ENCODE assay signal across 13 cellular contexts in the genomic region with DNA sequence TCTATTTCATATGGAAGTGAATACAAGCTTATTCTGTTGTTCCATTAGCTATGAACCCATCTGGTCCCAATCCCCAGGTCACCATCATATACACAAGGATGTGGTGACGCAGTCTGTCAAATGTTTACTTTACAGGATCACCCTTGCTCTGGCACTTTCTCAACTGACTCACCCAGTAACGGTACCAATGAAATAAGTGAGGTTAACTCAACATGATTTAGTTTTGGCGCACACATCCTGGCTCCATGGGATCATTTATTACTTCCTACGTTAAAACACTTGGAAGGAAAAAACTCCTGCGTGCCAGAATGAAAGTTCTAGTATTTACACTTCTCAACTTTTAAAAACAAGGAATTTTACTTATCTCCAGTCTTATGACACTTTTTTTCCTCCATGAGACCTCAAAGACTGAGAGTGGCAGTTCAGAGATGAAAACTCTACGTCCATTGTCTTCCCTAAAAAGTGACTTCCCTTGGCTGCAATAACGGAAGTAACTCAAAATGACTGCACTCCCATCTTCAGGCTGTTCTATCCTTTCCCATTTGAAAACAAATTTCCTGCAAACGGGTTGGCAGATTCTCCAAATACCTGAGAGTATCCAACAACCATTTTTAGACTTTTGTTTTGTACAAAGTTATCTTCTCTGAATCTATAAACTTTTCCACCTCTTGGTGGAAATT. TPM values are rescaled to one million over a fixed set of nuclear protein-coding genes. Genes with fewer than 3 reads are reported as not detected.
DNase-seq lines count a peak whose midpoint lies in the region; ATAC-seq and TF ChIP-seq lines count a peak whose summit lies in the region.
"Had no signal": no experiment of that assay in that cellular context is flagged by ENCODE, and none has a peak within 500 bp of the region (broad histone marks: within the 10 kb centered on the region; RNA-seq: fewer than 3 reads in every experiment).

No MANE protein-coding gene starts in this region.

- TF ChIP-seq CTCF in nephron progenitor cell (IDR thresholded peaks at IDR 0.05): no peak

- no peaks in the 10 kb centered on the region for H3K9me3 ChIP-seq in MG63
- H3K9me3 ChIP-seq: pancreas had no signal

- no peaks in the 10 kb centered on the region for H3K9me3 Mint-ChIP-seq in nephron progenitor cell

- DNase-seq in AG08396 (ENCODE audit: low spot score) (peak; percentile 85), MG63 (peak; percentile 84), dedifferentiated amniotic fluid mesenchymal stem cell (ENCODE audit: extremely low spot score) (peak; percentile 84), nephron progenitor cell (no peak), HK-2 (ENCODE audit: unreplicated experiment) (no peak), DMS79 treated with DMSO at 0.1 percent for 48 hours (lab: John Stamatoyannopoulos, UW) (no peak)
- DNase-seq: activated CD8-positive, alpha-beta T cell treated with anti-CD3 and anti-CD28 coated beads, Interleukin-2, amount 10 ng/mL, durations not matched to agents 7 days and 5 days; cerebellar nuclear complex; COR-L47; H7; pancreas had no signal

- H3K27ac Mint-ChIP-seq in nephron progenitor cell: peak overlapping the region; percentile 86
- H3K27ac Mint-ChIP-seq: activated CD8-positive, alpha-beta T cell treated with anti-CD3 and anti-CD28 coated beads, Interleukin-2, amount 10 ng/mL, durations not matched to agents 7 days and 5 days had no signal

- H3K27me3 Mint-ChIP-seq in nephron progenitor cell (ENCODE audit: low read depth, poor library complexity): no peaks in the 10 kb centered on the region

- H3K27me3 ChIP-seq in MG63: no peaks in the 10 kb centered on the region
- H3K27me3 ChIP-seq: pancreas had no signal

- H3K4me1 Mint-ChIP-seq in nephron progenitor cell: peaks cover 57% of the 10 kb centered on the region

- peaks cover 89% of the 10 kb centered on the region for H3K36me3 Mint-ChIP-seq in nephron progenitor cell (ENCODE audit: low read depth)

- H3K36me3 ChIP-seq in MG63: 0 out of 2 replicates have a peak, but pooled peaks cover 3% of the 10 kb centered on the region
- H3K36me3 ChIP-seq: pancreas had no signal

- no peak for ATAC-seq in HG02884 (IDR thresholded peaks at IDR 0.05; ENCODE audit: unreplicated experiment)
- no peak for ATAC-seq in HG03097 (IDR thresholded peaks at IDR 0.05; ENCODE audit: low FRiP score, unreplicated experiment)
- ATAC-seq: activated CD8-positive, alpha-beta T cell treated with anti-CD3 and anti-CD28 coated beads, Interleukin-2, amount 10 ng/mL, durations not matched to agents 7 days and 5 days had no signal

- no peak overlapping the region for H3K4me3 Mint-ChIP-seq in nephron progenitor cell
- H3K4me3 Mint-ChIP-seq: activated CD8-positive, alpha-beta T cell treated with anti-CD3 and anti-CD28 coated beads, Interleukin-2, amount 10 ng/mL, durations not matched to agents 7 days and 5 days had no signal

- H3K4me3 ChIP-seq in MG63: no peak overlapping the region
- H3K4me3 ChIP-seq: pancreas had no signal

RNA-seq across cellular contexts. Expression of gene AGPAT4, which starts 15.9 kb away (rescaled TPM):
- 1.5 and 5.8 TPM in 2 replicates for total RNA-seq in MG63 (2014; rRNA removed; shearing (Covaris generic); ENCODE audit: low replicate concordance)

Comparison
In these comparisons a context has a peak if more than half of its experiments do, and no peak if none do; other contexts are left out.
1. DNase-seq: peak in AG08396 (single experiment), MG63 (single experiment) and dedifferentiated amniotic fluid mesenchymal stem cell (single experiment); none in nephron progenitor cell (single experiment), HK-2 (single experiment) and DMS79 treated with DMSO at 0.1 percent for 48 hours (single experiment).